Comparison of ENCODE assay signal across 9 cellular contexts in genomic region chr1:10074855-10075418, GRCh38. TPM values are rescaled to one million over a fixed set of nuclear protein-coding genes. Genes with fewer than 3 reads are reported as not detected.
DNase-seq lines count a peak whose midpoint lies in the region; ATAC-seq and TF ChIP-seq lines count a peak whose summit lies in the region.
"Had no signal": no experiment of that assay in that cellular context is flagged by ENCODE, and none has a peak within 500 bp of the region (broad histone marks: within the 10 kb centered on the region; RNA-seq: fewer than 3 reads in every experiment).

No MANE protein-coding gene starts in this region.

- H3K36me3 ChIP-seq in CD8-positive, alpha-beta memory T cell (ENCODE audit: insufficient read depth, low read length) = peaks cover 5% of the 10 kb centered on the region
- peaks cover 0 to 15% (median 6%) of the 10 kb centered on the region in 4 donors for H3K36me3 ChIP-seq in esophagus muscularis mucosa
- H3K36me3 ChIP-seq in prostate gland = no peaks in the 10 kb centered on the region
- H3K36me3 ChIP-seq in ovary = no peaks in the 10 kb centered on the region
- H3K36me3 ChIP-seq: neural progenitor cell had no signal

- peaks cover 4 to 51% (median 13%) of the 10 kb centered on the region in 3 donors for H3K36me3 Mint-ChIP-seq in CD8-positive, alpha-beta memory T cell
- peaks cover 3% of the 10 kb centered on the region for H3K36me3 Mint-ChIP-seq in T-helper 17 cell (ENCODE audit: low read depth)

- H3K4me1 Mint-ChIP-seq in CD8-positive, alpha-beta memory T cell = peaks cover 16 to 32% (median 25%) of the 10 kb centered on the region in 3 donors
- H3K4me1 Mint-ChIP-seq in T-helper 17 cell = peaks cover 19% of the 10 kb centered on the region

- no peak for ATAC-seq in T-helper 17 cell
- no peak for ATAC-seq in HG02840 (IDR thresholded peaks at IDR 0.05; ENCODE audit: low FRiP score, unreplicated experiment)
- ATAC-seq in HG02763 (IDR thresholded peaks at IDR 0.05; ENCODE audit: unreplicated experiment) = no peak

- H3K4me3 Mint-ChIP-seq in CD8-positive, alpha-beta memory T cell = no peak overlapping the region
- H3K4me3 Mint-ChIP-seq in T-helper 17 cell = no peak overlapping the region
- H3K4me3 Mint-ChIP-seq: neural progenitor cell had no signal

- 67% methylated on average over 3 of the region's 3 CpGs for whole genome bisulfite sequencing in esophagus muscularis mucosa
- 38% methylated on average over 3 of the region's 3 CpGs for WGBS in prostate gland
- WGBS in ovary, 3 donors = 45 to 48% (median 46%) methylated on average over 3 of the region's 3 CpGs

- peaks cover 0 to 2% of the 10 kb centered on the region in 2 donors for H3K27me3 Mint-ChIP-seq in CD8-positive, alpha-beta memory T cell
- H3K27me3 Mint-ChIP-seq in T-helper 17 cell = no peaks in the 10 kb centered on the region

- POLR2A ChIA-PET in CD8-positive, alpha-beta memory T cell (lab: Charles Lee) = no interaction called here

- no peaks in the 10 kb centered on the region for H3K9me3 Mint-ChIP-seq in CD8-positive, alpha-beta memory T cell
- H3K9me3 Mint-ChIP-seq: neural progenitor cell had no signal

- no peak for TF ChIP-seq EP300 in esophagus muscularis mucosa (IDR thresholded peaks at IDR 0.05)
- TF ChIP-seq EP300 in ovary (IDR thresholded peaks at IDR 0.05) = no peak

- no peak for TF ChIP-seq POLR2A in esophagus muscularis mucosa (IDR thresholded peaks at IDR 0.05; ENCODE audit: low read depth)
- TF ChIP-seq POLR2A in prostate gland (IDR thresholded peaks at IDR 0.05) = no peak
- no peak for TF ChIP-seq POLR2A in ovary (IDR thresholded peaks at IDR 0.05)

- TF ChIP-seq CTCF in esophagus muscularis mucosa (IDR thresholded peaks at IDR 0.05) = no peak
- no peak for TF ChIP-seq CTCF in prostate gland (IDR thresholded peaks at IDR 0.05)
- TF ChIP-seq CTCF in ovary (IDR thresholded peaks at IDR 0.05) = no peak

- no peaks in the 10 kb centered on the region for H3K9me3 ChIP-seq in CD8-positive, alpha-beta memory T cell (ENCODE audit: low read length)
- no peaks in the 10 kb centered on the region for H3K9me3 ChIP-seq in T-helper 17 cell (ENCODE audit: control insufficient read depth, low read length, poor library complexity, severe bottlenecking)
- no peaks in the 10 kb centered on the region for H3K9me3 ChIP-seq in esophagus muscularis mucosa
- H3K9me3 ChIP-seq in prostate gland = no peaks in the 10 kb centered on the region
- no peaks in the 10 kb centered on the region for H3K9me3 ChIP-seq in ovary

- H3K27ac ChIP-seq in CD8-positive, alpha-beta memory T cell (ENCODE audit: low read depth, low read length) = no peak overlapping the region
- peak overlapping the region; percentile 24 to 67 (median 57) for H3K27ac ChIP-seq in esophagus muscularis mucosa (replicated peaks in 1 of 4)
- peak overlapping the region; percentile 7 to 28 for H3K27ac ChIP-seq in prostate gland
- H3K27ac ChIP-seq in ovary = no peak overlapping the region
- H3K27ac ChIP-seq: neural progenitor cell had no signal

- H3K27ac Mint-ChIP-seq in CD8-positive, alpha-beta memory T cell = peak overlapping the region in 7 of 8 donors; percentile 1 to 84 (median 60)
- peak overlapping the region; percentile 73 for H3K27ac Mint-ChIP-seq in T-helper 17 cell
- H3K27ac Mint-ChIP-seq: neural progenitor cell had no signal

- CTCF ChIA-PET in CD8-positive, alpha-beta memory T cell (lab: Charles Lee) = no interaction called here

- H3K27me3 ChIP-seq in CD8-positive, alpha-beta memory T cell (ENCODE audit: insufficient read depth, low read length, poor library complexity, severe bottlenecking) = no peaks in the 10 kb centered on the region
- no peaks in the 10 kb centered on the region for H3K27me3 ChIP-seq in esophagus muscularis mucosa
- H3K27me3 ChIP-seq in prostate gland (replicated peaks; ENCODE audit: insufficient read depth) = no peaks in the 10 kb centered on the region
- H3K27me3 ChIP-seq in ovary = no peaks in the 10 kb centered on the region
- H3K27me3 ChIP-seq: neural progenitor cell had no signal

- H3K4me1 ChIP-seq in CD8-positive, alpha-beta memory T cell (ENCODE audit: insufficient read depth, low read length) = no peaks in the 10 kb centered on the region
- H3K4me1 ChIP-seq in esophagus muscularis mucosa (peaks cover 13 to 40% (median 28%) of the 10 kb centered on the region in 4 donors), prostate gland (replicated peaks) (no peaks in the 10 kb centered on the region), ovary (ENCODE audit: insufficient read depth) (peaks cover 6% of the 10 kb centered on the region)
- H3K4me1 ChIP-seq: neural progenitor cell had no signal

- no peak for DNase-seq in CD8-positive, alpha-beta memory T cell
- DNase-seq in T-helper 17 cell (no peak), esophagus muscularis mucosa (ENCODE audit: extremely low spot score) (no peak), prostate gland (ENCODE audit: low spot score) (no peak), NCI-H2081 (lab: John Stamatoyannopoulos, UW) (no peak), ovary (no peak)

- H3K4me3 ChIP-seq in CD8-positive, alpha-beta memory T cell (ENCODE audit: low read length) = no peak overlapping the region
- H3K4me3 ChIP-seq in esophagus muscularis mucosa (no peak overlapping the region), prostate gland (no peak overlapping the region), ovary (no peak overlapping the region)
- H3K4me3 ChIP-seq: neural progenitor cell had no signal

- intact Hi-C loops in esophagus muscularis mucosa (cut with DNase I) = no loop called here
- intact Hi-C loops in prostate gland (cut with DNase I) = no loop called here
- intact Hi-C loops in ovary (cut with DNase I) = no loop called here

RNA-seq across cellular contexts. Expression of gene UBE4B, which starts 42.2 kb away (rescaled TPM):
- 10 to 100 TPM; 35.7 to 40.6 TPM for total RNA-seq in CD8-positive, alpha-beta memory T cell
- polyA plus RNA-seq in CD8-positive, alpha-beta memory T cell = 13.7 TPM
- 10 to 100 TPM; 34.3 to 36.8 TPM for total RNA-seq in T-helper 17 cell
- total RNA-seq in esophagus muscularis mucosa = 100 to 1,000 TPM in 2 of 4 donors, 10 to 100 TPM in 2; 58.6 to 110 (median 85.5) TPM
- 10 to 100 TPM; 49.0 to 68.1 TPM for total RNA-seq in prostate gland
- 10 to 100 TPM; 31.3 to 46.9 (median 38.9) TPM for total RNA-seq in ovary
- 10 to 100 TPM; 26.3 to 39.5 TPM for polyA plus RNA-seq in ovary

Comparison
In these comparisons a context has a peak if more than half of its experiments do, and no peak if none do; other contexts are left out.
1. H3K27ac ChIP-seq: peak in esophagus muscularis mucosa (4 of 4) and prostate gland (2 of 2); none in CD8-positive, alpha-beta memory T cell (single experiment) and ovary (0 of 2).